23 cellular contexts compared by ENCODE assay signal in genomic region chr14:71952381-71953363, GRCh38. TPM values are rescaled to one million over a fixed set of nuclear protein-coding genes. Genes with fewer than 3 reads are reported as not detected.
A peak's percentile ranks its signal among the peaks of the same experiment; 100 is the strongest.
DNase-seq lines count a peak whose midpoint lies in the region; ATAC-seq, FAIRE-seq and TF ChIP-seq lines count a peak whose summit lies in the region.
"Had no signal": no experiment of that assay in that cellular context is flagged by ENCODE, and none has a peak within 500 bp of the region (broad histone marks: within the 10 kb centered on the region; RNA-seq: fewer than 3 reads in every experiment).

No MANE protein-coding gene starts in this region.

- no peaks in the 10 kb centered on the region for H4K20me1 ChIP-seq in BLaER1
- no peaks in the 10 kb centered on the region for H4K20me1 ChIP-seq in PC-3 (ENCODE audit: low read length)

- no peaks in the 10 kb centered on the region for H3K27me3 ChIP-seq in BLaER1
- peaks cover 23% of the 10 kb centered on the region for H3K27me3 ChIP-seq in PC-3 (ENCODE audit: low read length)
- H3K27me3 ChIP-seq: SJCRH30 had no signal

- FAIRE-seq in GM12892 (lab: Jason Lieb, UNC) = peak; percentile 67

- no peaks in the 10 kb centered on the region for H3K79me2 ChIP-seq in PC-3 (ENCODE audit: low read length)

- peaks cover 3% of the 10 kb centered on the region for H3K27me3 Mint-ChIP-seq in endothelial cell (ENCODE audit: unreplicated experiment)

- ATAC-seq in PC-3 (no peak), omental fat pad (ENCODE audit: low FRiP score) (no peak), GM21576 (IDR thresholded peaks at IDR 0.05; ENCODE audit: unreplicated experiment) (no peak)
- ATAC-seq: T-helper 17 cell had no signal

- DNase-seq in GM12892 (ENCODE audit: insufficient read length) (no peak), PC-3 (peak; percentile 8), fibroblast of mammary gland (ENCODE audit: low read depth) (peak; percentile 8), endothelial cell (ENCODE audit: low spot score) (no peak), omental fat pad (ENCODE audit: low spot score) (no peak), NCI-H2107 treated with DMSO at 0.1 percent for 48 hours (lab: John Stamatoyannopoulos, UW; ENCODE audit: unreplicated experiment) (no peak)
- DNase-seq: Calu3; CD4-positive, alpha-beta T cell; DMS79; H7; Kasumi-1; NCI-H1417; NCI-H2029; NCI-H69; OCI-M1; SJCRH30; T-helper 17 cell had no signal

- intact Hi-C loops in PC-3 (cut with micrococcal nuclease) = no loop called here

- H3K9ac ChIP-seq in BLaER1 = no peak overlapping the region
- no peak overlapping the region for H3K9ac ChIP-seq in PC-3 (ENCODE audit: low read length)

- H3K36me3 ChIP-seq in BLaER1 (no peaks in the 10 kb centered on the region), PC-3 (ENCODE audit: low read depth, low read length) (no peaks in the 10 kb centered on the region)
- H3K36me3 ChIP-seq: SJCRH30 had no signal

- H3K27ac Mint-ChIP-seq in endothelial cell (ENCODE audit: unreplicated experiment) = no peak overlapping the region
- H3K27ac Mint-ChIP-seq: B cell; CD4-positive, alpha-beta T cell; IgD-negative memory B cell; T-helper 17 cell had no signal

- H3K4me2 ChIP-seq in BLaER1 = peak overlapping the region; percentile 3; the same call in 1 of the 2 replicates
- H3K4me2 ChIP-seq in PC-3 (ENCODE audit: low read length) = no peak overlapping the region

- peaks cover 2% of the 10 kb centered on the region for H3K4me1 Mint-ChIP-seq in endothelial cell (ENCODE audit: unreplicated experiment)
- H3K4me1 Mint-ChIP-seq: B cell, T-helper 17 cell had no signal

- TF ChIP-seq CTCF in PC-3 (conservative IDR thresholded peaks at IDR 0.05; ENCODE audit: low read depth, low read length) (no peak), fibroblast of mammary gland (conservative IDR thresholded peaks at IDR 0.05; ENCODE audit: control insufficient read depth, insufficient read depth, low read depth, low read length) (no peak), endothelial cell (IDR thresholded peaks at IDR 0.05; ENCODE audit: unreplicated experiment) (no peak), omental fat pad (IDR thresholded peaks at IDR 0.05) (no peak)

- peaks cover 4% of the 10 kb centered on the region for H3K36me3 Mint-ChIP-seq in endothelial cell (ENCODE audit: low read depth, unreplicated experiment)
- H3K36me3 Mint-ChIP-seq: IgD-negative memory B cell had no signal

- CTCF ChIA-PET in PC-3 (lab: Charles Lee) = no interaction called here

- no peak overlapping the region for H2AFZ ChIP-seq in PC-3 (ENCODE audit: low read length)

- H3K9me3 ChIP-seq in BLaER1 (peaks cover 5% of the 10 kb centered on the region), PC-3 (ENCODE audit: low read length) (no peaks in the 10 kb centered on the region)
- H3K9me3 ChIP-seq: SJCRH30 had no signal

- POLR2A ChIA-PET in PC-3 (lab: Charles Lee; ENCODE audit: unreplicated experiment) = no interaction called here

- H3K27ac ChIP-seq in BLaER1 (no peak overlapping the region), PC-3 (ENCODE audit: low read length) (no peak overlapping the region)
- H3K27ac ChIP-seq: SJCRH30 had no signal

- TF ChIP-seq POLR2A in GM12892 (IDR thresholded peaks at IDR 0.05; ENCODE audit: low read depth, low read length) = no peak

- no TSS peak for BruUV-seq in PC-3 (replicated peaks; lab: Mats Ljungman, UMichigan)

- H3K9me3 Mint-ChIP-seq in endothelial cell (ENCODE audit: unreplicated experiment) = no peaks in the 10 kb centered on the region
- H3K9me3 Mint-ChIP-seq: CD4-positive, alpha-beta T cell had no signal

- no peak overlapping the region for H3K4me3 ChIP-seq in BLaER1
- H3K4me3 ChIP-seq in PC-3 (ENCODE audit: low read length) = no peak overlapping the region
- no peak overlapping the region for H3K4me3 ChIP-seq in fibroblast of mammary gland (ENCODE audit: control insufficient read depth, low read depth, low read length)
- H3K4me3 ChIP-seq: SJCRH30 had no signal

- H3K4me3 Mint-ChIP-seq in endothelial cell (ENCODE audit: unreplicated experiment) = no peak overlapping the region
- H3K4me3 Mint-ChIP-seq: B cell; CD4-positive, alpha-beta T cell; IgD-negative memory B cell; T-helper 17 cell had no signal

- 0 out of 2 replicates have a peak, but pooled peaks cover 5% of the 10 kb centered on the region for H3K9me2 ChIP-seq in PC-3 (replicated peaks; ENCODE audit: low read length)

- no peaks in the 10 kb centered on the region for H3F3A ChIP-seq in PC-3 (ENCODE audit: low read length, unreplicated experiment)

- peaks cover 17% of the 10 kb centered on the region for H3K4me1 ChIP-seq in BLaER1
- no peaks in the 10 kb centered on the region for H3K4me1 ChIP-seq in PC-3 (ENCODE audit: insufficient read depth, low read length)
- H3K4me1 ChIP-seq: SJCRH30 had no signal

RNA-seq across cellular contexts. Expression of gene RGS6, which starts 20.4 kb away (rescaled TPM):
- polyA plus RNA-seq in GM12892 (2012; ENCODE audit: missing spikeins) = 5.9 TPM
- total RNA-seq in PC-3 (2014; rRNA removed) = not detected in 2 replicates
- total RNA-seq in endothelial cell (ENCODE audit: unreplicated experiment) = 15.7 TPM
- 10 to 100 TPM in 1 of 4 donors, 1 to 10 TPM in 3; 5.2 to 27.3 (median 6.9) TPM for total RNA-seq in omental fat pad
- total RNA-seq: B cell; Calu3; CD4-positive, alpha-beta T cell; G401; SJCRH30 had no signal
- polyA plus RNA-seq: AG04450, IgD-negative memory B cell had no signal

Comparison
In these comparisons a context has a peak if more than half of its experiments do, and no peak if none do; other contexts are left out.
1. DNase-seq: peak in PC-3 (single experiment) and fibroblast of mammary gland (single experiment); none in GM12892 (single experiment), endothelial cell (single experiment), omental fat pad (single experiment) and NCI-H2107 treated with DMSO at 0.1 percent for 48 hours (single experiment).